ENCODE assay signal across 17 cellular contexts in the genomic region with DNA sequence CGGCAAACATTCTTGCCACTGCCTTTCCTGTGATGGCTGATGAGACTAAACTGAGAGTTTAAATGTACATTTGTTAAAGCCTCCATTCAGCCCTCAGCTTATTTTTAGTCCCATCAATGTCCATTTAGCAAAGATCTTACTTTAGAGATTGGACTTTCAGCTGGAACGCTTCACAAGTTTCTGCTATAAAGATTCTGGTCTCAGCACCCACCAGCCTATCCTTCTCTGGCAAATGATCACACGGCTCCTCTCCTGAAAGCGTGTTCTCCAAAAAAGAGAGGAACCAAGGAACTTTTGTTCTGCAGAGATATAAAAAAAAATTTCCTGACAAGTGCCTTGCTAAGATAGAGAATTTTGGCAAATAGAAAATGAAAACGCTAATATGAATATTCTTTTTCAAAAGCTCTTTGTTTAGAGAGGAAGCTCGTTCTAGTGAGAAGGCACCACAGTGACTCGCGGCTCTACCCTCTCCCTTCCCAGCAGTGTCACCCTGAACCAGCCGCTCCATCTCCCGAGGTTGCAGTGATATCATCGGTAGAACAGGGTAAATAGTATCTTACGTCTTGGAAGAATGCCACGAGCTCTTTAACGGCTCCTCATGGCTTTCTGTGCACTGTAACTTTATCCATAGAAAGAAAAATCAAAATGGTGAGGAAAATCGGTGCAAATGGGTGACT.
A peak's percentile ranks its signal among the peaks of the same experiment; 100 is the strongest.
DNase-seq lines count a peak whose midpoint lies in the region; ATAC-seq, FAIRE-seq and TF ChIP-seq lines count a peak whose summit lies in the region.
"Had no signal": no experiment of that assay in that cellular context is flagged by ENCODE, and none has a peak within 500 bp of the region (broad histone marks: within the 10 kb centered on the region; RNA-seq: fewer than 3 reads in every experiment).

No MANE protein-coding gene starts in this region.

- intact Hi-C loops in kidney (cut with DNase I): no loop called here

- DNase-seq in NCI-H2171 treated with DMSO at 0.1 percent for 48 hours (lab: John Stamatoyannopoulos, UW) (peak; percentile 59), kidney (no peak), superior temporal gyrus (ENCODE audit: extremely low spot score) (peak; percentile 88), AG08396 (ENCODE audit: low spot score) (no peak)
- DNase-seq: activated CD4-positive, alpha-beta T cell treated with anti-CD3 and anti-CD28 coated beads, Interleukin-2, amount 50 U/mL, for 4 hours; activated T-cell treated with anti-CD3 and anti-CD28 coated beads, Interleukin-2, amount 50 U/mL, for 72 hours; amniotic stem cell; GDM1; IMR-90; NCI-H1048; NCI-H510A; Peyer's patch; stimulated activated CD4-positive, alpha-beta T cell treated with anti-CD3 and anti-CD28 coated beads, Interleukin-4, amount 100 ng/mL, for 24 hours had no signal

- peaks cover 11 to 15% of the 10 kb centered on the region in 2 donors for H3K36me3 ChIP-seq in kidney (ENCODE audit: control insufficient read depth in 1 of 2, insufficient read depth in 2 of 2, low read length in 2 of 2)

- H3K9ac ChIP-seq in kidney (ENCODE audit: low read length in 2 of 2): no peak overlapping the region

- no peak for FAIRE-seq in kidney (lab: Jason Lieb, UNC)

- TF ChIP-seq CTCF in kidney (IDR thresholded peaks at IDR 0.05; ENCODE audit: borderline replicate concordance, extremely low read depth, insufficient read depth): no peak

- peak overlapping the region; percentile 93 for H3K27ac ChIP-seq in cingulate gyrus (ENCODE audit: low read depth, low read length)
- H3K27ac ChIP-seq in kidney (ENCODE audit: low read depth in 2 of 2, low read length in 2 of 2): peak overlapping the region; percentile 9 to 41
- H3K27ac ChIP-seq: Peyer's patch had no signal

- H3K4me1 ChIP-seq in kidney (ENCODE audit: control insufficient read depth in 1 of 2, insufficient read depth in 1 of 2, low read depth in 1 of 2, low read length in 2 of 2): no peaks in the 10 kb centered on the region
- H3K4me1 ChIP-seq: Peyer's patch had no signal

- H3K4me3 ChIP-seq in kidney (ENCODE audit: low read length in 2 of 2): no peak overlapping the region
- H3K4me3 ChIP-seq: Peyer's patch had no signal

- H3K9me3 ChIP-seq in kidney (ENCODE audit: control insufficient read depth in 1 of 2, low read length in 2 of 2): no peaks in the 10 kb centered on the region
- H3K9me3 ChIP-seq: Peyer's patch had no signal

- ATAC-seq in HG03175 (IDR thresholded peaks at IDR 0.05; ENCODE audit: unreplicated experiment) (no peak), HG02571 (IDR thresholded peaks at IDR 0.05; ENCODE audit: unreplicated experiment) (no peak)
- ATAC-seq: activated T-cell treated with anti-CD3 and anti-CD28 coated beads, Interleukin-2, amount 50 U/mL, for 72 hours; stimulated activated effector memory CD8-positive, alpha-beta T cell treated with anti-CD3 and anti-CD28 coated beads, Interleukin-12 subunit alpha, Interleukin-12 subunit beta, amount 100 ng/mL, for 72 hours had no signal

Comparison
In these comparisons a context has a peak if more than half of its experiments do, and no peak if none do; other contexts are left out.
1. DNase-seq: peak in NCI-H2171 treated with DMSO at 0.1 percent for 48 hours (single experiment) and superior temporal gyrus (single experiment); none in kidney (single experiment) and AG08396 (single experiment).